ENCODE assay signal across 13 cellular contexts in the genomic region with DNA sequence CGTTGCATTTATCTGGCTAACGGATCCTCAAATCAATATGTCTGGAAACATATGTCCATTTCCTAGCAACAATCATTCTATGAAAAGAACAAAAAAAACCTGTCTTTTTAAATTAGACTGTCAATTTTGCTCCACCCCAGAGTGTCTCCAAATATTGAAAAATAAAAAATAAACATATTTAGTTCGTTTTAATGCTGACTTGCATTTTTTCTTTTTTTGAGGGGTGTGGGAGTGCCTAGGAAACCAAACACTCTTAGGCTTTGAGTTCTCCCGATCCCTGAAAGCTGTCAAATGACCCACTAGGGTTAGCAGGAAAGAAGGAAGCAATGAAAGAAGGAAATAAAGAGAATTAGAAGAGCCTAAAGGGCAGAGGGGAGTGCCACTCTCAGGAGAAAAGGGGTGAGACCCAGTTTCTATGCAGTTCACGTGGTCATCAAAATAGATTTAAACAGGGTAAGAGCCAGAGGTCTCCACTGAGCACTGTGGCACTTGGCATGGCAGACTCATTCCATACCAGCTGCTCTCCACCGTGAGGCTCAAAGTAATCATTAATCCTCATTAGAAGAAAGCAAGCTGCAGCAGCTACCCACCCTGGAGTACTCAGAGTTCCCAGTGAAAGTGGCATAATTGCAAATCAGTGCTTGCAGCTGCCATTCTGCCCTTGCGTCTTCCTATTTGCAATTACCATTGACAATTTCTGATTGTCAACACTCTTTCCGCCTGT. TPM values are rescaled to one million over a fixed set of nuclear protein-coding genes. Genes with fewer than 3 reads are reported as not detected.
DNase-seq lines count a peak whose midpoint lies in the region; TF ChIP-seq lines count a peak whose summit lies in the region.
"Had no signal": no experiment of that assay in that cellular context is flagged by ENCODE, and none has a peak within 500 bp of the region (broad histone marks: within the 10 kb centered on the region; RNA-seq: fewer than 3 reads in every experiment).

No MANE protein-coding gene starts in this region.

- H3K4me3 Mint-ChIP-seq in activated T-cell treated with anti-CD3 and anti-CD28 coated beads, Interleukin-2, amount 50 U/mL, for 24 hours = no peak overlapping the region

- no peak for TF ChIP-seq CTCF in left ventricle myocardium inferior (IDR thresholded peaks at IDR 0.05; ENCODE audit: borderline replicate concordance)
- TF ChIP-seq CTCF in epithelial cell of proximal tubule (conservative IDR thresholded peaks at IDR 0.05; ENCODE audit: low read depth, low read length) = peak; percentile 43

- no peak for DNase-seq in left ventricle myocardium inferior
- no peak for DNase-seq in cardiac septum (ENCODE audit: low spot score)
- peak; percentile 77 for DNase-seq in NCI-H2227 (lab: John Stamatoyannopoulos, UW; ENCODE audit: unreplicated experiment)
- DNase-seq in epithelial cell of proximal tubule (ENCODE audit: low read depth) = peak; percentile 55
- no peak for DNase-seq in activated CD4-positive, alpha-beta T cell treated with anti-CD3 and anti-CD28 coated beads for 1 hour
- DNase-seq in AG08396 (ENCODE audit: low spot score) = no peak
- DNase-seq in activated T-cell treated with anti-CD3 and anti-CD28 coated beads, Interleukin-2, amount 50 U/mL, for 24 hours = no peak
- DNase-seq: activated naive CD4-positive, alpha-beta T cell; mesenchymal stem cell; occipital lobe; spleen had no signal

- H3K9me3 Mint-ChIP-seq in activated T-cell treated with anti-CD3 and anti-CD28 coated beads, Interleukin-2, amount 50 U/mL, for 24 hours = no peaks in the 10 kb centered on the region

- peaks cover 4% of the 10 kb centered on the region for H3K27me3 Mint-ChIP-seq in activated T-cell treated with anti-CD3 and anti-CD28 coated beads, Interleukin-2, amount 50 U/mL, for 24 hours

- no peak overlapping the region for H3K9ac ChIP-seq in stomach smooth muscle (ENCODE audit: low read length in 2 of 2)

- no peaks in the 10 kb centered on the region for H3K4me1 Mint-ChIP-seq in activated T-cell treated with anti-CD3 and anti-CD28 coated beads, Interleukin-2, amount 50 U/mL, for 24 hours (ENCODE audit: low read depth)

- H3K27me3 ChIP-seq in left ventricle myocardium inferior (ENCODE audit: low read depth) (no peaks in the 10 kb centered on the region), stomach smooth muscle (ENCODE audit: control insufficient read depth in 1 of 2, insufficient read depth in 2 of 2, low read length in 2 of 2) (no peaks in the 10 kb centered on the region)

- H3K36me3 ChIP-seq in left ventricle myocardium inferior (no peaks in the 10 kb centered on the region), stomach smooth muscle (ENCODE audit: control insufficient read depth in 2 of 2, insufficient read depth in 2 of 2, low read length in 2 of 2) (peaks cover 0 to 2% of the 10 kb centered on the region in 2 donors)
- H3K36me3 ChIP-seq: spleen had no signal

- no peak overlapping the region for H3K27ac Mint-ChIP-seq in activated T-cell treated with anti-CD3 and anti-CD28 coated beads, Interleukin-2, amount 50 U/mL, for 24 hours

- H3K4me1 ChIP-seq in left ventricle myocardium inferior = peaks cover 65% of the 10 kb centered on the region
- peaks cover 10% of the 10 kb centered on the region for H3K4me1 ChIP-seq in stomach smooth muscle (ENCODE audit: control insufficient read depth, insufficient read depth, low read length)
- H3K4me1 ChIP-seq: spleen had no signal

- H3K36me3 Mint-ChIP-seq in activated T-cell treated with anti-CD3 and anti-CD28 coated beads, Interleukin-2, amount 50 U/mL, for 24 hours (ENCODE audit: low read depth) = no peaks in the 10 kb centered on the region

- H3K9me3 ChIP-seq in left ventricle myocardium inferior (replicated peaks) (no peaks in the 10 kb centered on the region), stomach smooth muscle (ENCODE audit: control insufficient read depth in 2 of 2, low read length in 2 of 2) (no peaks in the 10 kb centered on the region)
- H3K9me3 ChIP-seq: spleen had no signal

- H3K4me3 ChIP-seq in left ventricle myocardium inferior (no peak overlapping the region), epithelial cell of proximal tubule (ENCODE audit: low read depth, low read length) (peak overlapping the region; percentile 10), stomach smooth muscle (ENCODE audit: low read length in 2 of 2) (no peak overlapping the region)
- H3K4me3 ChIP-seq: spleen had no signal

- intact Hi-C loops in left ventricle myocardium inferior (cut with micrococcal nuclease) (no loop called here), cardiac septum (cut with DNase I) (no loop called here)

- H3K27ac ChIP-seq in left ventricle myocardium inferior (replicated peaks) (peak overlapping the region; percentile 36), stomach smooth muscle (ENCODE audit: low read length) (peak overlapping the region; percentile 6)
- H3K27ac ChIP-seq: spleen had no signal

RNA-seq across cellular contexts. Expression of gene PDZRN3, which starts 32.4 kb away (rescaled TPM):
- total RNA-seq in left ventricle myocardium inferior (114 TPM), cardiac septum (66.0 TPM), epithelial cell of proximal tubule (0.17 and 0.22 TPM in 2 replicates)
- total RNA-seq: activated CD8-positive, alpha-beta memory T cell treated with anti-CD3 and anti-CD28 coated beads for 36 hours had no signal

Comparison
In these comparisons a context has a peak if more than half of its experiments do, and no peak if none do; other contexts are left out.
1. DNase-seq: peak in NCI-H2227 (single experiment) and epithelial cell of proximal tubule (single experiment); none in left ventricle myocardium inferior (single experiment), cardiac septum (single experiment), activated CD4-positive, alpha-beta T cell treated with anti-CD3 and anti-CD28 coated beads for 1 hour (single experiment), AG08396 (single experiment) and activated T-cell treated with anti-CD3 and anti-CD28 coated beads, Interleukin-2, amount 50 U/mL, for 24 hours (single experiment).
2. RNA of gene PDZRN3, which starts 32.4 kb away (total RNA-seq): 114 TPM in left ventricle myocardium inferior (single experiment) and 66.0 TPM in cardiac septum (single experiment); 0.17 to 0.22 TPM in epithelial cell of proximal tubule; every median in the first group is over 10 times any median in the second.